Comparison of ENCODE assay signal across 1 cellular context in genomic region chr11:65863889-65864757, GRCh38.
TF ChIP-seq lines count a peak whose summit lies in the region.

No MANE protein-coding gene starts in this region.

TF ChIP-seq in K562, 482 proteins besides CTCF, POLR2A, EP300 and RAD21:
- TF ChIP-seq POLR2AphosphoS5 (IDR thresholded peaks at IDR 0.05; ENCODE audit: control insufficient read depth, insufficient read depth, low read depth, low read length) = 0 out of 2 replicates have a peak, but pooled peaks have one; percentile 5
- peak; percentile 31 for TF ChIP-seq RBM22 (IDR thresholded peaks at IDR 0.05; ENCODE audit: low read depth, low read length, poor library complexity, severe bottlenecking)
- no peak for TF ChIP-seq CBX1 (IDR thresholded peaks at IDR 0.05; ENCODE audit: low read depth)
- 0 out of 2 replicates have a peak, but pooled peaks have one; percentile 60 for TF ChIP-seq ZKSCAN1 (IDR thresholded peaks at IDR 0.05; ENCODE audit: low read depth, low read length)
- TF ChIP-seq PCBP1 (IDR thresholded peaks at IDR 0.05; ENCODE audit: low read depth, low read length, poor library complexity, severe bottlenecking) = peak; percentile 3
TF ChIP-seq in K562: peak in this region for 4.
